Comparison of ENCODE assay signal across 1 cellular context in the genomic region with DNA sequence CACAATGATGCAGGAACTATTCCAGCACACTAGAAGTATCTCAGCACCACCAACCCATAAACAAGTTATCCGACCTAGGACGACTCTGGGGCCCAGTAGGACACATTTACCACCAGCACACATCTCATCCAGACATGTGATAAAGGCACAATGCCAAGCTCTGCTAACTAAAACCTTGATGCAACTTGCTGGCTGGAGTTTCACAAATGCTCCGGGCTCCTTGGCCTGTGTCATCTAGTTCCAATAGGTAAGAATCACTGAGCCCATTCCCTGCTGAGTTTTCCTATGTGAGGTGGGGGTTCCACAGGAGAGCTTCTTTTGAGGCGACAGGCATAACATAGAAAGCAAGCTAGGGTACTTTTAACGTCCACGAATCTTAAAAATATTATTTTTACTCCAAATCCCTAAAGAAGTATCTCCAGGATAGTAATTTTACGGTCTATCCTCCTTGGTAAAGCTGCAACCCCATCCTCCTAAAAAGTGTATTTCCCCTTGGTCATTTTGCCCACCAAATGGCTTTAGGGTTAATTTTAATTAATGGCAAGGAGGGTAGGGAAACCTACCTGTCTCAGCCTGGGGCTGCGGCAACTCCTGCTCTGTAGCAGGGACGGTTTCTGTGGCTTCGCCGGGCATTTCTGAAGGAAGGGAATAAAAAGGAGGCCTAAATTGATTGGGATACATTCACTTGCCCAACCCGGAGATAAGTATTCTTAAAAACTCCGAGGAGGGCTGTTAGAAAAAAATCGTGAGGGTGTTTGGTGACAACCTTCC.
TF ChIP-seq lines count a peak whose summit lies in the region.

No MANE protein-coding gene starts in this region.

TF ChIP-seq in liver, 16 proteins besides CTCF, POLR2A, EP300 and RAD21 (continued from another document):
- TF ChIP-seq ZBTB33 (IDR thresholded peaks at IDR 0.05) (no peak), FOXA1 (IDR thresholded peaks at IDR 0.05) (no peak), ATF3 (IDR thresholded peaks at IDR 0.05) (peak; percentile 28), GABPA (IDR thresholded peaks at IDR 0.05 in 1 of 2, conservative IDR thresholded peaks at IDR 0.05 in 1 of 2) (peak in 1 of 2 donors; percentile 4), RXRA (IDR thresholded peaks at IDR 0.05) (no peak), YY1 (IDR thresholded peaks at IDR 0.05) (no peak), NR2F2 (IDR thresholded peaks at IDR 0.05) (no peak)
TF ChIP-seq in liver: peak in this region for 5.
